19 cellular contexts compared by ENCODE assay signal in genomic region chr13:26422036-26422435, GRCh38.
DNase-seq lines count a peak whose midpoint lies in the region; ATAC-seq and TF ChIP-seq lines count a peak whose summit lies in the region.
"Had no signal": no experiment of that assay in that cellular context is flagged by ENCODE, and none has a peak within 500 bp of the region (broad histone marks: within the 10 kb centered on the region; RNA-seq: fewer than 3 reads in every experiment).

No MANE protein-coding gene starts in this region.

- H2AFZ ChIP-seq in neural progenitor cell (replicated peaks): no peak overlapping the region

- no peaks in the 10 kb centered on the region for H4K20me1 ChIP-seq in neural progenitor cell (ENCODE audit: low read depth)
- H4K20me1 ChIP-seq: BLaER1 treated with 17β-estradiol and CSF1 and Interleukin-3, amounts not matched to agents 10 nM and 100 nM had no signal

- H3K9ac ChIP-seq in muscle layer of colon (ENCODE audit: low read length) (no peak overlapping the region), neural progenitor cell (no peak overlapping the region)
- H3K9ac ChIP-seq: BLaER1 treated with 17β-estradiol and CSF1 and Interleukin-3, amounts not matched to agents 10 nM and 100 nM had no signal

- H3K4me3 ChIP-seq in muscle layer of colon (ENCODE audit: low read depth in 1 of 2, low read length in 2 of 2) (no peak overlapping the region), sigmoid colon (no peak overlapping the region), neural progenitor cell (no peak overlapping the region)
- H3K4me3 ChIP-seq: BLaER1 treated with 17β-estradiol and CSF1 and Interleukin-3, amounts not matched to agents 10 nM and 100 nM; GM12878 had no signal

- no peak for ATAC-seq in left colon
- ATAC-seq: CD8-positive, alpha-beta T cell; GM12878 had no signal

- H3K27ac ChIP-seq in muscle layer of colon (ENCODE audit: low read depth, low read length) (peak overlapping the region; percentile 81), sigmoid colon (peak overlapping the region in 3 of 4 donors; percentile 85 to 92 (median 90)), neural progenitor cell (no peak overlapping the region)
- H3K27ac ChIP-seq: BLaER1 treated with 17β-estradiol and CSF1 and Interleukin-3, amounts not matched to agents 10 nM and 100 nM; C4-2B had no signal

- WGBS in sigmoid colon, 2 donors: 92 to 94% methylated on average over 7 of the region's 7 CpGs

- no peaks in the 10 kb centered on the region for H3K27me3 Mint-ChIP-seq in neural progenitor cell (ENCODE audit: insufficient read depth, low read depth)
- peaks cover 7% of the 10 kb centered on the region for H3K27me3 Mint-ChIP-seq in nephron progenitor cell (ENCODE audit: low read depth, poor library complexity)

- intact Hi-C loops in sigmoid colon (cut with DNase I) (loop anchor here (5.0 kb wide), 4 partner anchors 65 to 560 kb away; partner anchors contain the start of gene RNF6), left colon (cut with DNase I, micrococcal nuclease) (no loop called here)

- H3K4me3 Mint-ChIP-seq in neural progenitor cell (no peak overlapping the region), nephron progenitor cell (no peak overlapping the region)
- H3K4me3 Mint-ChIP-seq: B cell; CD4-positive, alpha-beta T cell; CD8-positive, alpha-beta T cell had no signal

- H3K36me3 ChIP-seq in muscle layer of colon (ENCODE audit: insufficient read depth, low read length) (no peaks in the 10 kb centered on the region), sigmoid colon (no peaks in the 10 kb centered on the region), neural progenitor cell (no peaks in the 10 kb centered on the region)
- H3K36me3 ChIP-seq: BLaER1 treated with 17β-estradiol and CSF1 and Interleukin-3, amounts not matched to agents 10 nM and 100 nM had no signal

- H3K9me3 Mint-ChIP-seq in neural progenitor cell: peaks cover 2% of the 10 kb centered on the region
- H3K9me3 Mint-ChIP-seq in nephron progenitor cell: peaks cover 4% of the 10 kb centered on the region
- H3K9me3 Mint-ChIP-seq: CD4-positive, alpha-beta T cell; CD8-positive, alpha-beta T cell had no signal

- TF ChIP-seq CTCF in sigmoid colon (IDR thresholded peaks at IDR 0.05): no peak
- no peak for TF ChIP-seq CTCF in neural progenitor cell (IDR thresholded peaks at IDR 0.05)
- no peak for TF ChIP-seq CTCF in nephron progenitor cell (IDR thresholded peaks at IDR 0.05)

- no peaks in the 10 kb centered on the region for H3F3A ChIP-seq in neural progenitor cell (ENCODE audit: low read depth)

- no peak for TF ChIP-seq EP300 in sigmoid colon (IDR thresholded peaks at IDR 0.05)

- no peak overlapping the region for H3K27ac Mint-ChIP-seq in neural progenitor cell
- H3K27ac Mint-ChIP-seq in nephron progenitor cell: no peak overlapping the region
- H3K27ac Mint-ChIP-seq: B cell; CD4-positive, alpha-beta T cell; CD8-positive, alpha-beta T cell had no signal

- no peaks in the 10 kb centered on the region for H3K4me1 Mint-ChIP-seq in neural progenitor cell
- peaks cover 5% of the 10 kb centered on the region for H3K4me1 Mint-ChIP-seq in nephron progenitor cell
- H3K4me1 Mint-ChIP-seq: B cell had no signal

- no peak overlapping the region for H3K4me2 ChIP-seq in neural progenitor cell
- H3K4me2 ChIP-seq: BLaER1 treated with 17β-estradiol and CSF1 and Interleukin-3, amounts not matched to agents 10 nM and 100 nM had no signal

- DNase-seq in cerebellar cortex (ENCODE audit: low spot score) (peak; percentile 78), sigmoid colon (no peak), neural progenitor cell (ENCODE audit: low spot score) (no peak), NCI-H748 treated with DMSO at 0.1 percent for 48 hours (lab: John Stamatoyannopoulos, UW) (no peak), nephron progenitor cell (no peak), left colon (no peak)
- DNase-seq: 8988T; AML-193; Caco-2; Calu3; CD4-positive, alpha-beta T cell; CD8-positive, alpha-beta T cell; DMS79 treated with DMSO at 0.1 percent for 48 hours; GDM1 had no signal

- H3K4me1 ChIP-seq in muscle layer of colon (ENCODE audit: insufficient read depth, low read length): peaks cover 59% of the 10 kb centered on the region
- H3K4me1 ChIP-seq in sigmoid colon: peaks cover 0 to 69% (median 57%) of the 10 kb centered on the region in 4 donors
- peaks cover 8% of the 10 kb centered on the region for H3K4me1 ChIP-seq in neural progenitor cell
- H3K4me1 ChIP-seq: BLaER1 treated with 17β-estradiol and CSF1 and Interleukin-3, amounts not matched to agents 10 nM and 100 nM had no signal

- H3K27me3 ChIP-seq in muscle layer of colon (ENCODE audit: control insufficient read depth in 1 of 2, insufficient read depth in 2 of 2, low read length in 2 of 2) (no peaks in the 10 kb centered on the region), sigmoid colon (no peaks in the 10 kb centered on the region), neural progenitor cell (no peaks in the 10 kb centered on the region)
- H3K27me3 ChIP-seq: BLaER1 treated with 17β-estradiol and CSF1 and Interleukin-3, amounts not matched to agents 10 nM and 100 nM had no signal

- no peak for TF ChIP-seq POLR2A in sigmoid colon (IDR thresholded peaks at IDR 0.05)

- no peaks in the 10 kb centered on the region for H3K79me2 ChIP-seq in neural progenitor cell (ENCODE audit: low read depth)

- H3K36me3 Mint-ChIP-seq in neural progenitor cell: peaks cover 2% of the 10 kb centered on the region
- H3K36me3 Mint-ChIP-seq in nephron progenitor cell (ENCODE audit: low read depth): no peaks in the 10 kb centered on the region
- H3K36me3 Mint-ChIP-seq: CD8-positive, alpha-beta T cell had no signal

- no peaks in the 10 kb centered on the region for H3K9me3 ChIP-seq in muscle layer of colon (ENCODE audit: low read length)
- no peaks in the 10 kb centered on the region for H3K9me3 ChIP-seq in sigmoid colon
- H3K9me3 ChIP-seq in neural progenitor cell (ENCODE audit: low read depth): no peaks in the 10 kb centered on the region
- H3K9me3 ChIP-seq: BLaER1 treated with 17β-estradiol and CSF1 and Interleukin-3, amounts not matched to agents 10 nM and 100 nM; Caco-2 had no signal
